8 cellular contexts compared by ENCODE assay signal in the genomic region with DNA sequence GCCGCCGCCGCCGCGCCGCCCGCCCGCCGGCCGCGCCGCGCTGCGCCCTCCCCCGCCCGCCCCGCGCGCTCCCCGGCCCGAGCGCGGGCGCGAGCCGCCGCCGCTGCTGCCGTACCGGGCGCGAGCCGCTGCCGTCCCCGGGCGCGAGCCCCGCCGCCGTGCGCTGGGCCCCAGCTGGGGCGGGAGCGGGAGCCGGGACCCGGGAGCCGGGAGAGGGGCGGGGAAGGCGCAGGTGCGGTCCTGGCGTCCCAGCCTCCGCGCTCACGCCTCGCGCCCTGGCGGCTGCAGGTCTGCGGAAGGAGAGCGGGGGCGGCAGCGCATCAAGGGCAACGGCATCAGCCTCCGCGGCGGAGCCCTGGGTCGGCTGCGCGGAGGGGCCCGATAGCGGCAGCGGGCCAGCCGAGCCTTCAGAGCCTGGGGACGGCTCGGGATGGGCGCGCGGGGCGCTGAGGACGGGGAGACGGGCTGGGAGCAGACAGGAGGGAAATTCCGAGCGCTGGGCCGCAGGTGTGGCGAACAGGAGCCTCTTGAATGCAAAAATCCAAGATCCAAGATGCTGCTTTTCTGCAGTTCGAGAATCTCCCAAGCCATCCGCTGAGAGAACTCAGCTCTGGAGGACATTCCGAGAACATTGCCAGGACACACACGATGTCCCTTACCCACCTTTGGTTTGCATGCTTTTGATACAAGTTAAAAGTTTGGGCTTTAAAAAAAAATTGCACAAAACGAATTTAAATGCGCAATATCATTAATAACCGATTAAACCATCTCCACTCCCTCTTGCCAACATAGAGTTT.
DNase-seq lines count a peak whose midpoint lies in the region; ATAC-seq and TF ChIP-seq lines count a peak whose summit lies in the region.

No MANE protein-coding gene starts in this region.

- CTCF ChIA-PET in activated CD8-positive, alpha-beta T cell treated with anti-CD3 and anti-CD28 coated beads for 36 hours (lab: Charles Lee): no interaction called here

- no peak for TF ChIP-seq CTCF in activated CD8-positive, alpha-beta T cell treated with anti-CD3 and anti-CD28 coated beads for 36 hours (IDR thresholded peaks at IDR 0.05)
- TF ChIP-seq CTCF in gastrocnemius medialis (IDR thresholded peaks at IDR 0.05 in 4 of 5, conservative IDR thresholded peaks at IDR 0.05 in 1 of 5): no peak

- in situ Hi-C loops in gastrocnemius medialis (cut with MboI; ENCODE audit: low sequenced_read_pairs in 4 of 4): no loop called here

- no peak for TF ChIP-seq POLR2A in gastrocnemius medialis (IDR thresholded peaks at IDR 0.05)

- H3K4me3 Mint-ChIP-seq in activated CD8-positive, alpha-beta T cell treated with anti-CD3 and anti-CD28 coated beads for 36 hours: no peak overlapping the region

- peaks cover 51% of the 10 kb centered on the region for H3K27me3 Mint-ChIP-seq in activated CD8-positive, alpha-beta T cell treated with anti-CD3 and anti-CD28 coated beads for 36 hours

- intact Hi-C loops in activated CD8-positive, alpha-beta T cell treated with anti-CD3 and anti-CD28 coated beads for 36 hours (cut with micrococcal nuclease): no loop called here
- intact Hi-C loops in gastrocnemius medialis (cut with DNase I; ENCODE audit: low total_unique reads): no loop called here

- H3K9me3 ChIP-seq in gastrocnemius medialis: no peaks in the 10 kb centered on the region

- no peaks in the 10 kb centered on the region for H3K36me3 Mint-ChIP-seq in activated CD8-positive, alpha-beta T cell treated with anti-CD3 and anti-CD28 coated beads for 36 hours (ENCODE audit: low read depth)

- DNase-seq in stimulated activated CD4-positive, alpha-beta T cell treated with anti-CD3 and anti-CD28 coated beads, Interleukin-15, amount 100 ng/mL, for 24 hours: peak; percentile 41
- no peak for DNase-seq in stimulated activated CD4-positive, alpha-beta T cell treated with anti-CD3 and anti-CD28 coated beads, Interleukin-1b, Interleukin-23, amount 100 ng/mL, for 48 hours
- DNase-seq in activated CD8-positive, alpha-beta T cell treated with anti-CD3 and anti-CD28 coated beads for 36 hours: peak; percentile 36
- DNase-seq in gastrocnemius medialis: no peak
- no peak for DNase-seq in SKM-1 (lab: John Stamatoyannopoulos, UW; ENCODE audit: unreplicated experiment)
- DNase-seq in H4 (ENCODE audit: low spot score): no peak

- no peaks in the 10 kb centered on the region for H3K4me1 Mint-ChIP-seq in activated CD8-positive, alpha-beta T cell treated with anti-CD3 and anti-CD28 coated beads for 36 hours (ENCODE audit: low read depth)

- H3K27ac Mint-ChIP-seq in activated CD8-positive, alpha-beta T cell treated with anti-CD3 and anti-CD28 coated beads for 36 hours: no peak overlapping the region

- H3K27ac ChIP-seq in gastrocnemius medialis: no peak overlapping the region

- ATAC-seq in activated CD8-positive, alpha-beta T cell treated with anti-CD3 and anti-CD28 coated beads for 36 hours: no peak
- ATAC-seq in gastrocnemius medialis (no peak), HG03432 (IDR thresholded peaks at IDR 0.05; ENCODE audit: unreplicated experiment) (no peak)

- no peaks in the 10 kb centered on the region for H3K9me3 Mint-ChIP-seq in activated CD8-positive, alpha-beta T cell treated with anti-CD3 and anti-CD28 coated beads for 36 hours

- no peaks in the 10 kb centered on the region for H3K36me3 ChIP-seq in gastrocnemius medialis

- POLR2A ChIA-PET in activated CD8-positive, alpha-beta T cell treated with anti-CD3 and anti-CD28 coated beads for 36 hours (lab: Charles Lee): no interaction called here

- H3K4me1 ChIP-seq in gastrocnemius medialis: no peaks in the 10 kb centered on the region

- peak overlapping the region; percentile 57 for H3K4me3 ChIP-seq in iPS-11a (ENCODE audit: low read depth, low read length)
- peak overlapping the region; percentile 29 to 40 (median 32) for H3K4me3 ChIP-seq in gastrocnemius medialis

- peaks cover 39 to 60% (median 46%) of the 10 kb centered on the region in 3 donors for H3K27me3 ChIP-seq in gastrocnemius medialis

Comparison
In these comparisons a context has a peak if more than half of its experiments do, and no peak if none do; other contexts are left out.
1. DNase-seq: peak in stimulated activated CD4-positive, alpha-beta T cell treated with anti-CD3 and anti-CD28 coated beads, Interleukin-15, amount 100 ng/mL, for 24 hours (single experiment) and activated CD8-positive, alpha-beta T cell treated with anti-CD3 and anti-CD28 coated beads for 36 hours (single experiment); none in stimulated activated CD4-positive, alpha-beta T cell treated with anti-CD3 and anti-CD28 coated beads, Interleukin-1b, Interleukin-23, amount 100 ng/mL, for 48 hours (single experiment), gastrocnemius medialis (0 of 2), SKM-1 (single experiment) and H4 (single experiment).